In genomic region chr7:28389504-28390385, GRCh38 we compare ENCODE assay signal across 8 cellular contexts. TPM values are rescaled to one million over a fixed set of nuclear protein-coding genes. Genes with fewer than 3 reads are reported as not detected.
DNase-seq lines count a peak whose midpoint lies in the region; ATAC-seq and TF ChIP-seq lines count a peak whose summit lies in the region.

No MANE protein-coding gene starts in this region.

- no peak overlapping the region for H3K4me3 ChIP-seq in GM12865 (ENCODE audit: low read depth, low read length)
- peak overlapping the region; percentile 37 to 47 for H3K4me3 ChIP-seq in gastroesophageal sphincter

- peaks cover 8% of the 10 kb centered on the region for H3K27me3 Mint-ChIP-seq in progenitor cell of endocrine pancreas

- H3K9me3 ChIP-seq in gastroesophageal sphincter, result no peaks in the 10 kb centered on the region

- peaks cover 5% of the 10 kb centered on the region for H3K4me1 Mint-ChIP-seq in progenitor cell of endocrine pancreas (ENCODE audit: low read depth)

- no peaks in the 10 kb centered on the region for H3K36me3 ChIP-seq in gastroesophageal sphincter

- ATAC-seq in gastroesophageal sphincter (peak; percentile 16), HG02798 (IDR thresholded peaks at IDR 0.05; ENCODE audit: poor library complexity, unreplicated experiment) (no peak), HG03469 (IDR thresholded peaks at IDR 0.05; ENCODE audit: unreplicated experiment) (no peak), HG03342 (IDR thresholded peaks at IDR 0.05; ENCODE audit: unreplicated experiment) (no peak)

- no peak for TF ChIP-seq EP300 in gastroesophageal sphincter (IDR thresholded peaks at IDR 0.05)

- H3K9me3 Mint-ChIP-seq in progenitor cell of endocrine pancreas (ENCODE audit: low read depth), result no peaks in the 10 kb centered on the region

- H3K27me3 ChIP-seq in gastroesophageal sphincter, result no peaks in the 10 kb centered on the region

- peak; percentile 76 for DNase-seq in GM12865 (ENCODE audit: low read depth)
- peak; percentile 68 to 93 (median 71) for DNase-seq in NCI-H1417 (lab: John Stamatoyannopoulos, UW)
- DNase-seq in SW 1271 (lab: John Stamatoyannopoulos, UW), result peak; percentile 21 to 55
- no peak for DNase-seq in progenitor cell of endocrine pancreas (ENCODE audit: low spot score, unreplicated experiment)

- no peak for TF ChIP-seq POLR2A in gastroesophageal sphincter (IDR thresholded peaks at IDR 0.05)

- H3K27ac ChIP-seq in gastroesophageal sphincter, result peak overlapping the region in 1 of 4 donors; percentile 44

- TF ChIP-seq CTCF in GM12865 (IDR thresholded peaks at IDR 0.05; ENCODE audit: insufficient read depth, low read depth, low read length, missing control alignments) (peak; percentile 59), gastroesophageal sphincter (IDR thresholded peaks at IDR 0.05) (peak; percentile 76 to 82 (median 78)), progenitor cell of endocrine pancreas (IDR thresholded peaks at IDR 0.05; ENCODE audit: unreplicated experiment) (peak; percentile 84)

- 5 to 13% methylated on average over 13 to 14 of the region's 14 CpGs for WGBS in gastroesophageal sphincter (ENCODE audit: low coverage in 1 of 2), 2 donors

- H3K27ac Mint-ChIP-seq in progenitor cell of endocrine pancreas, result no peak overlapping the region

- H3K4me1 ChIP-seq in gastroesophageal sphincter, result peaks cover 0 to 11% (median 0%) of the 10 kb centered on the region in 3 donors

- H3K36me3 Mint-ChIP-seq in progenitor cell of endocrine pancreas (ENCODE audit: insufficient read depth), result no peaks in the 10 kb centered on the region

- no peak overlapping the region for H3K4me3 Mint-ChIP-seq in progenitor cell of endocrine pancreas (ENCODE audit: low read depth)

RNA-seq across cellular contexts. Expression of gene CREB5, which starts 22.6 kb away (rescaled TPM):
- total RNA-seq in gastroesophageal sphincter (10 to 100 TPM in 3 of 4 donors, 1 to 10 TPM in 1; 7.8 to 29.9 (median 12.9) TPM), progenitor cell of endocrine pancreas (4.6 and 5.4 TPM in 2 replicates)
